In genomic region chr17:77442976-77443742, GRCh38 we compare ENCODE assay signal across 1 cellular context.
A peak's percentile ranks its signal among the peaks of the same experiment; 100 is the strongest.
TF ChIP-seq lines count a peak whose summit lies in the region.

No MANE protein-coding gene starts in this region.

TF ChIP-seq in HepG2, 621 proteins besides CTCF, POLR2A, EP300 and RAD21:
- TF ChIP-seq FOXJ3 (CRISPR knock-in tag; IDR thresholded peaks at IDR 0.05; ENCODE audit: borderline replicate concordance), result no peak
- peak; percentile 42 for TF ChIP-seq RBM22 (optimal IDR thresholded peaks at IDR 0.05; ENCODE audit: low read length)
